ENCODE assay signal across 8 cellular contexts in the genomic region with DNA sequence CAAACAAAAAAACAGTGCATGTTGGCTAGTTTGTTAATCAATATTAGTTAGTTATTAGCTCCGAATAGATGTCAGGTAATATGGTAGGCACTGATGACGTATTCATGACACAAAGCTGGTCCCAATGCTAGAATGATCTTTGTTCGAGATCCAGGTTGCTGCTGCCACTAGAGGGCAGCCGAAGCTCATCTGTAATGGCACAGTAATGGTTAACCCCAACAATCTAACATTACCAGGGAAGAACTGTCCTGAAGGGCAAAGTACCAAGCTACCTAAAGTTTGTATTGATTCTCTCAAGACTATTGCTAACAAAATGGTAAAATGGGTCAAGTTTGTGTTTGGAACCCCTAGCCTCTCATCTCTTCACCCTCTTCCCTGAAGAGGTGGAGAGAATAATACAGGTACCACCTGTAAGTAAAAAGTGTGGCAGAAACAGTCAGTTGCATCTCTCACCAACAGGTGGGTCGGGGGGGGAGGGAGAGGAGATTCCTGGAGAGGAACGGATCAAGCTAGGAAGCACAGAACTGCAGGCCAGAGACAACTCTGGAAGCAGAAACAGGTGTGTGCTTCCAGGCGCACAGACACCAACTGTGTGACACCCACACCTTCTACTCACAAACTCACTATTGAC. TPM values are rescaled to one million over a fixed set of nuclear protein-coding genes. Genes with fewer than 3 reads are reported as not detected.
DNase-seq lines count a peak whose midpoint lies in the region; ATAC-seq and TF ChIP-seq lines count a peak whose summit lies in the region.
"Not testable (repeated sequence)": the region's sequence is repeated elsewhere in the genome, so short reads cannot be mapped to it uniquely, and the experiment has no call there.

No MANE protein-coding gene starts in this region.

- H3K4me3 Mint-ChIP-seq in CD4-positive, CD25-positive, alpha-beta regulatory T cell; HFFc6: not testable (repeated sequence)

- H4K20me1 ChIP-seq in hepatocyte (ENCODE audit: insufficient read depth, poor library complexity, severe bottlenecking) = not testable (repeated sequence)

- H3K27me3 ChIP-seq in CD4-positive, CD25-positive, alpha-beta regulatory T cell (ENCODE audit: control insufficient read depth, insufficient read depth, low read length); RWPE2 (ENCODE audit: insufficient read depth, poor library complexity, severe bottlenecking); hepatocyte: not testable (repeated sequence)

- not testable (repeated sequence) for H3K9me3 Mint-ChIP-seq in CD4-positive, CD25-positive, alpha-beta regulatory T cell; HFFc6

- H2AFZ ChIP-seq in hepatocyte = not testable (repeated sequence)

- H3K36me3 Mint-ChIP-seq in CD4-positive, CD25-positive, alpha-beta regulatory T cell; HFFc6 (ENCODE audit: low read depth): not testable (repeated sequence)

- not testable (repeated sequence) for H3K27me3 Mint-ChIP-seq in CD4-positive, CD25-positive, alpha-beta regulatory T cell; HFFc6 (ENCODE audit: insufficient read depth)

- H3K27ac ChIP-seq in CD4-positive, CD25-positive, alpha-beta regulatory T cell (ENCODE audit: insufficient read depth, low read length, poor library complexity, severe bottlenecking); RWPE2 (ENCODE audit: poor library complexity, severe bottlenecking); hepatocyte: not testable (repeated sequence)

- H3K4me2 ChIP-seq in hepatocyte = not testable (repeated sequence)

- H3K27ac Mint-ChIP-seq in CD4-positive, CD25-positive, alpha-beta regulatory T cell; HFFc6: not testable (repeated sequence)

- WGBS in hepatocyte (ENCODE audit: low lambda C conversion rate, missing lambda C conversion rate) = 9% methylated on average over 5 of the region's 7 CpGs

- peak; percentile 79 to 85 for ATAC-seq in CD4-positive, CD25-positive, alpha-beta regulatory T cell (ENCODE audit: low read depth in 2 of 2)
- ATAC-seq in GM19025 (IDR thresholded peaks at IDR 0.05; ENCODE audit: low read depth, unreplicated experiment) = peak; percentile 80
- ATAC-seq in HG03457 (IDR thresholded peaks at IDR 0.05; ENCODE audit: unreplicated experiment) = peak; percentile 88
- peak; percentile 89 for ATAC-seq in RWPE2 (ENCODE audit: low read depth)

- H3K36me3 ChIP-seq in CD4-positive, CD25-positive, alpha-beta regulatory T cell (ENCODE audit: control insufficient read depth, insufficient read depth, low read length); RWPE2 (ENCODE audit: low read depth); hepatocyte (replicated peaks; ENCODE audit: insufficient read depth, low read depth): not testable (repeated sequence)

- TF ChIP-seq CTCF in HFFc6 (IDR thresholded peaks at IDR 0.05) = peak; percentile 77
- TF ChIP-seq CTCF in RWPE2 (IDR thresholded peaks at IDR 0.05; ENCODE audit: poor library complexity, severe bottlenecking) = peak; percentile 35
- TF ChIP-seq CTCF in choroid plexus epithelial cell (conservative IDR thresholded peaks at IDR 0.05; ENCODE audit: low read depth, low read length) = peak; percentile 37
- TF ChIP-seq CTCF in hepatocyte (IDR thresholded peaks at IDR 0.05; ENCODE audit: poor library complexity) = peak; percentile 42

- not testable (repeated sequence) for H3K79me2 ChIP-seq in hepatocyte

- H3K9me2 ChIP-seq in hepatocyte (replicated peaks; ENCODE audit: insufficient read depth) = not testable (repeated sequence)

- H3K4me1 ChIP-seq in CD4-positive, CD25-positive, alpha-beta regulatory T cell (ENCODE audit: control insufficient read depth, insufficient read depth, low read length, poor library complexity, severe bottlenecking); RWPE2 (ENCODE audit: insufficient read depth, poor library complexity, severe bottlenecking); hepatocyte (ENCODE audit: insufficient read depth): not testable (repeated sequence)

- H3K9me3 ChIP-seq in CD4-positive, CD25-positive, alpha-beta regulatory T cell (ENCODE audit: control insufficient read depth in 2 of 2, low read length in 2 of 2); RWPE2 (ENCODE audit: severe bottlenecking); hepatocyte (ENCODE audit: low read depth): not testable (repeated sequence)

- not testable (repeated sequence) for H3K4me3 ChIP-seq in CD4-positive, CD25-positive, alpha-beta regulatory T cell (ENCODE audit: low read depth, low read length); RWPE2 (ENCODE audit: severe bottlenecking); choroid plexus epithelial cell (ENCODE audit: low read depth, low read length); hepatocyte

- DNase-seq in CD4-positive, CD25-positive, alpha-beta regulatory T cell = peak in 2 of 3 donors; percentile 12
- DNase-seq in HFFc6; RWPE2 (ENCODE audit: low spot score); choroid plexus epithelial cell (ENCODE audit: low read depth); hepatocyte (ENCODE audit: low spot score): not testable (repeated sequence)
- peak; percentile 26 for DNase-seq in retina

- H3K4me1 Mint-ChIP-seq in CD4-positive, CD25-positive, alpha-beta regulatory T cell; HFFc6 (ENCODE audit: low read depth): not testable (repeated sequence)

RNA-seq across cellular contexts. Expression of a gene that starts 10.1 kb away (rescaled TPM):
- 22.3 TPM for total RNA-seq in CD4-positive, CD25-positive, alpha-beta regulatory T cell
- polyA plus RNA-seq in CD4-positive, CD25-positive, alpha-beta regulatory T cell = 1 to 10 TPM; 3.1 to 5.7 (median 4.1) TPM
- 10 to 100 TPM; 31.0 to 42.9 (median 37.1) TPM for total RNA-seq in HFFc6 (2021; fragmentation: NEBNext Ultra II Directional; extraction: Animal tissue kit (Norgen Biotek cat#: 25700))
- total RNA-seq in hepatocyte = 0.28 and 0.67 TPM in 2 replicates
- polyA plus RNA-seq in hepatocyte = 8.7 and 10.5 TPM in 2 replicates

Comparison
In these comparisons a context has a peak if more than half of its experiments do, and no peak if none do; other contexts are left out.
1. RNA of a gene that starts 10.1 kb away (total RNA-seq): 31.0 to 42.9 TPM in HFFc6 and 22.3 TPM in CD4-positive, CD25-positive, alpha-beta regulatory T cell (single experiment); 0.28 to 0.67 TPM in hepatocyte; every median in the first group is over 10 times any median in the second.
2. Peak in every context shown above with its lines, with median percentiles within 50 percentile points of each other: ATAC-seq and CTCF ChIP-seq.